Comparison of ENCODE assay signal across 8 cellular contexts in the genomic region with DNA sequence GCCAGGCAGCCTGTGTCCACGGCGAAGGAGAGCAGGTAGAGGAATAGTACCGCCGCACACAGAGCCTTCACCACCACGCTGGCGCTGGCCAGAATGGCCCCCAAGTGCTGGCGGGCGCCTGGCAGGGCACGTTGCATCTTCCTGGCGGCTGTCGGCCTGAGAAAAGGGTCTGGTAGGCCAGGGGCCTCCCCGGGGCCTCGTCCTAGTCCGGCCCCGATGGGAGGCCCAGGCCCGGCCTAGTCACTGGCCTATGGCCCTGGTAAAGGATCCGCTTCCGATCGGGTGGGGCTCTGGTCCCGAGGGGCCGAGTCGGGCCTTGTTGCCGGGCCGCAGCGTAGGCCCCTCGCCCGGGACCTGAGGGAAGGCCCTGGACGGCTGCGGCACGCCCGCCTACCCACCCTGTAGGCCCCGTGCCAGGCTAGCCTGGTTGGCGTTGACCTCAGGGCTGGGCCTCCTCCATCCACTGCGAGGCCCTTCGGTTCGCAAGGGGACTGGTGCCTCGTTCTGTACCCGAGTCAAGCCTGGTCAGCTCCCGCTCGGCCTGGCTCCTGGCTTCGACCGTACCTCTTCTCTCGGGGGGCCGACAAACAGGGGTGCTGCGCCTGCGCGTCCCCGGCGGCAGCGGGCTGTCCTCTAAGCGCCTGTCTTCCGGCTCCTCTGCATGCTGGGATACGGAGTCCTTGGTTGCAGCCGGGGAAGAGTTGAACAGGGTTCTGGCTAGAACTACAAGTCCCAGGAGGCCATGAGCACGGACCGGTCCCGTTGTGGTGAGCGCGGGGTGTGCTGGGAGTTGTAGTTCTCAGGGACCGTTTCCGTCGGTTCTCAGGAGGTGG. TPM values are rescaled to one million over a fixed set of nuclear protein-coding genes. Genes with fewer than 3 reads are reported as not detected.
DNase-seq lines count a peak whose midpoint lies in the region; ATAC-seq and TF ChIP-seq lines count a peak whose summit lies in the region.

A gene with protein sequence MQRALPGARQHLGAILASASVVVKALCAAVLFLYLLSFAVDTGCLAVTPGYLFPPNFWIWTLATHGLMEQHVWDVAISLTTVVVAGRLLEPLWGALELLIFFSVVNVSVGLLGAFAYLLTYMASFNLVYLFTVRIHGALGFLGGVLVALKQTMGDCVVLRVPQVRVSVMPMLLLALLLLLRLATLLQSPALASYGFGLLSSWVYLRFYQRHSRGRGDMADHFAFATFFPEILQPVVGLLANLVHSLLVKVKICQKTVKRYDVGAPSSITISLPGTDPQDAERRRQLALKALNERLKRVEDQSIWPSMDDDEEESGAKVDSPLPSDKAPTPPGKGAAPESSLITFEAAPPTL (minus strand): TSS at position 595 of the 833 bp plus-strand sequence. CDS start 458 bp downstream, at position 137.

- H3K36me3 Mint-ChIP-seq in activated CD4-positive, alpha-beta T cell treated with anti-CD3 and anti-CD28 coated beads, Interleukin-2, amount 10 ng/mL, durations not matched to agents 7 days and 5 days (ENCODE audit: low read depth), result peaks cover 22% of the 10 kb centered on the region

- CTCF ChIA-PET in activated CD4-positive, alpha-beta T cell treated with anti-CD3 and anti-CD28 coated beads, Interleukin-2, amount 10 ng/mL, durations not matched to agents 7 days and 5 days (lab: Charles Lee), result interaction anchor here (1.2 kb wide), 1 partner anchor 8 kb away, joined by 3 read pairs; no protein-coding TSS in a partner anchor

- H3K4me1 ChIP-seq in BLaER1, result peaks cover 51% of the 10 kb centered on the region

- peak within 1 kb of the TSS; percentile 99 for H3K4me3 Mint-ChIP-seq in activated CD4-positive, alpha-beta T cell treated with anti-CD3 and anti-CD28 coated beads, Interleukin-2, amount 10 ng/mL, durations not matched to agents 7 days and 5 days

- peaks cover 50% of the 10 kb centered on the region for H4K20me1 ChIP-seq in BLaER1

- ATAC-seq in GM19328 (IDR thresholded peaks at IDR 0.05; ENCODE audit: unreplicated experiment) (peak; percentile 99), HG03520 (IDR thresholded peaks at IDR 0.05; ENCODE audit: unreplicated experiment) (peak; percentile 97)

- peaks cover 41% of the 10 kb centered on the region for H3K4me1 Mint-ChIP-seq in activated CD4-positive, alpha-beta T cell treated with anti-CD3 and anti-CD28 coated beads, Interleukin-2, amount 10 ng/mL, durations not matched to agents 7 days and 5 days

- no peaks in the 10 kb centered on the region for H3K9me3 ChIP-seq in BLaER1

- H3K36me3 ChIP-seq in BLaER1, result peaks cover 44% of the 10 kb centered on the region

- no peaks in the 10 kb centered on the region for H3K9me3 Mint-ChIP-seq in activated CD4-positive, alpha-beta T cell treated with anti-CD3 and anti-CD28 coated beads, Interleukin-2, amount 10 ng/mL, durations not matched to agents 7 days and 5 days

- peak within 1 kb of the TSS; percentile 95 for H3K9ac ChIP-seq in BLaER1

- H3K27ac ChIP-seq in BLaER1, result peak within 1 kb of the TSS; percentile 95
- H3K27ac ChIP-seq in coronary artery, result peak within 1 kb of the TSS; percentile 84 to 89
- H3K27ac ChIP-seq in layer of hippocampus (ENCODE audit: low read depth, low read length), result peak within 1 kb of the TSS; percentile 92

- H3K27me3 ChIP-seq in BLaER1 (no peaks in the 10 kb centered on the region), layer of hippocampus (ENCODE audit: control insufficient read depth, insufficient read depth, low read length) (no peaks in the 10 kb centered on the region)

- POLR2A ChIA-PET in activated CD4-positive, alpha-beta T cell treated with anti-CD3 and anti-CD28 coated beads, Interleukin-2, amount 10 ng/mL, durations not matched to agents 7 days and 5 days (lab: Charles Lee), result no interaction called here

- no peak for TF ChIP-seq CTCF in coronary artery (IDR thresholded peaks at IDR 0.05)

- no peaks in the 10 kb centered on the region for H3K27me3 Mint-ChIP-seq in activated CD4-positive, alpha-beta T cell treated with anti-CD3 and anti-CD28 coated beads, Interleukin-2, amount 10 ng/mL, durations not matched to agents 7 days and 5 days

- H3K4me2 ChIP-seq in BLaER1, result peak within 1 kb of the TSS; percentile 100

- DNase-seq in NCI-H69 (lab: John Stamatoyannopoulos, UW) (peak; percentile 97), coronary artery (ENCODE audit: low spot score) (peak; percentile 98)
- DNase-seq in activated CD4-positive, alpha-beta T cell treated with anti-CD3 and anti-CD28 coated beads, Interleukin-2, amount 10 ng/mL, durations not matched to agents 7 days and 5 days, result peak; percentile 98
- peak; percentile 82 to 91 for DNase-seq in stimulated activated CD4-positive, alpha-beta T cell treated with anti-CD3 and anti-CD28 coated beads, Interleukin-1b, Interleukin-23, amount 100 ng/mL, for 4 hours (ENCODE audit: low read depth in 2 of 2)

- peak within 1 kb of the TSS; percentile 96 for H3K27ac Mint-ChIP-seq in activated CD4-positive, alpha-beta T cell treated with anti-CD3 and anti-CD28 coated beads, Interleukin-2, amount 10 ng/mL, durations not matched to agents 7 days and 5 days

- peak within 1 kb of the TSS; percentile 90 for H3K4me3 ChIP-seq in BLaER1
- peak within 1 kb of the TSS; percentile 80 for H3K4me3 ChIP-seq in coronary artery

RNA-seq across cellular contexts. Expression of the gene that starts here (rescaled TPM):
- total RNA-seq in activated CD4-positive, alpha-beta T cell treated with anti-CD3 and anti-CD28 coated beads, Interleukin-2, amount 10 ng/mL, durations not matched to agents 7 days and 5 days, result 10 to 100 TPM; 17.5 to 19.2 TPM

Comparison
In these comparisons a context has a peak if more than half of its experiments do, and no peak if none do; other contexts are left out.
1. Peak in every context shown above with its lines: DNase-seq, ATAC-seq, H3K4me3 ChIP-seq and H3K27ac ChIP-seq.